8 cellular contexts compared by ENCODE assay signal in the genomic region with DNA sequence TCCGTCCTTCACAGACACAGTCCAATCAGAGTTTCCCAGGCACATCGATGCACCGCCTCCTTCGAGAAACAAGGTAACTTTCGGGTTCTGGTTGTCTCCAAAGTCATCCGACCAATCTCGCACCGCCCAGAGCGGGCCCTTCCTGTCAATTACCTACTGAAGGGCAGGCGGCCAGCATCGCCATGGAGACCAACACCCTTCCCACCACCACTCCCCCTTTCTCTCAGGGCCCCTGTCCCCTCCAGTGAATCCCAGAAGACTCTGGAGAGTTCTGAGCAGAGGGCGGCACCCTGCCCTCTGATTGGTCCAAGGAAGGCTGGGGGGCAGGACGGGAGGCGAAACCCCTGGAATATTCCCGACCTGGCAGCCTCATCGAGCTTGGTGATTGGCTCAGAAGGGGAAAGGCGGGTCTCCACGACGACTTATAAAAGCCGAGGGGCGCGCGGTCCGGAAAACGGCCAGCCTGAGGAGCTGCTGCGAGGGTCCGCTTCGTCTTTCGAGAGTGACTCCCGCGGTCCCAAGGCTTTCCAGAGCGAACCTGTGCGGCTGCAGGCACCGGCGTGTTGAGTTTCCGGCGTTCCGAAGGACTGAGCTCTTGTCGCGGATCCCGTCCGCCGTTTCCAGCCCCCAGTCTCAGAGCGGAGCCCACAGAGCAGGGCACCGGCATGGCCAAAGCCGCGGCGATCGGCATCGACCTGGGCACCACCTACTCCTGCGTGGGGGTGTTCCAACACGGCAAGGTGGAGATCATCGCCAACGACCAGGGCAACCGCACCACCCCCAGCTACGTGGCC. TPM values are rescaled to one million over a fixed set of nuclear protein-coding genes. Genes with fewer than 3 reads are reported as not detected.
A peak's percentile ranks its signal among the peaks of the same experiment; 100 is the strongest.
DNase-seq lines count a peak whose midpoint lies in the region; TF ChIP-seq lines count a peak whose summit lies in the region.

A gene (plus strand): TSS at position 453 of the 794 bp plus-strand sequence. CDS start 213 bp downstream, at position 666.

- no peak within 1 kb of the TSS for H3K23ac ChIP-seq in H9 (ENCODE audit: insufficient read length, low read depth, low read length)

- H4K5ac ChIP-seq in H9 (ENCODE audit: insufficient read length, low read depth, low read length): no peak within 1 kb of the TSS

- H3T11ph ChIP-seq in H9 (ENCODE audit: low read length): no peak within 1 kb of the TSS

- H2BK20ac ChIP-seq in H9 (ENCODE audit: low read depth, low read length, poor library complexity, severe bottlenecking): no peak within 1 kb of the TSS

- no peaks in the 10 kb centered on the region for H3K27me3 ChIP-seq in H9 (ENCODE audit: insufficient read depth, low read length)
- H3K27me3 ChIP-seq in MG63: no peaks in the 10 kb centered on the region
- no peaks in the 10 kb centered on the region for H3K27me3 ChIP-seq in stomach smooth muscle (ENCODE audit: control insufficient read depth in 1 of 2, insufficient read depth in 2 of 2, low read length in 2 of 2)

- peak within 1 kb of the TSS; percentile 85 for H3K27ac ChIP-seq in H9 (ENCODE audit: insufficient read length, low read depth, low read length)
- H3K27ac ChIP-seq in stomach smooth muscle (ENCODE audit: low read length): peak within 1 kb of the TSS; percentile 97

- peak within 1 kb of the TSS; percentile 9 for H3K18ac ChIP-seq in H9 (ENCODE audit: insufficient read length, low read depth, low read length)

- no peak within 1 kb of the TSS for H3K56ac ChIP-seq in H9 (ENCODE audit: insufficient read length, low read depth, low read length)

- H3K4me3 ChIP-seq in MG63: peak within 1 kb of the TSS; percentile 65
- peak within 1 kb of the TSS; percentile 82 for H3K4me3 ChIP-seq in foreskin fibroblast (ENCODE audit: low read depth in 1 of 2, low read length in 2 of 2)
- H3K4me3 ChIP-seq in stomach smooth muscle (ENCODE audit: low read length in 2 of 2): peak within 1 kb of the TSS; percentile 83 to 84

- H3K4me1 Mint-ChIP-seq in H9 (peaks cover 43 to 49% of the 10 kb centered on the region in 2 experiments), neural crest cell (peaks cover 47% of the 10 kb centered on the region)

- H3K4me2 ChIP-seq in H9 (ENCODE audit: insufficient read depth, insufficient read length, low read length): peak within 1 kb of the TSS; percentile 84

- TF ChIP-seq CTCF in H9 (conservative IDR thresholded peaks at IDR 0.05) (no peak), foreskin fibroblast (IDR thresholded peaks at IDR 0.05; ENCODE audit: low read depth, low read length) (no peak), neural crest cell (conservative IDR thresholded peaks at IDR 0.05) (no peak)

- no peak within 1 kb of the TSS; the same call in 1 of the 2 replicates for H2BK15ac ChIP-seq in H9 (ENCODE audit: low read depth, low read length)

- peak within 1 kb of the TSS; percentile 55 for H2BK5ac ChIP-seq in H9 (ENCODE audit: insufficient read length, low read length)

- H3K4me1 ChIP-seq in ES-I3 (ENCODE audit: insufficient read depth, low read length) (peaks cover 5% of the 10 kb centered on the region), H9 (ENCODE audit: insufficient read depth, low read length) (peaks cover 5% of the 10 kb centered on the region; the same call in 1 of the 2 replicates), stomach smooth muscle (ENCODE audit: control insufficient read depth, insufficient read depth, low read length) (peaks cover 31% of the 10 kb centered on the region)

- H4K20me1 ChIP-seq in H9 (ENCODE audit: control insufficient read depth, insufficient read depth, insufficient read length): no peaks in the 10 kb centered on the region

- H3K36me3 ChIP-seq in ES-I3 (ENCODE audit: insufficient read depth, low read length): no peaks in the 10 kb centered on the region
- H3K36me3 ChIP-seq in MG63: no peaks in the 10 kb centered on the region
- no peaks in the 10 kb centered on the region for H3K36me3 ChIP-seq in stomach smooth muscle (ENCODE audit: control insufficient read depth in 2 of 2, insufficient read depth in 2 of 2, low read length in 2 of 2)

- H3K36me3 Mint-ChIP-seq in H9 (ENCODE audit: insufficient read depth in 1 of 3, low read depth in 3 of 3): peaks cover 0 to 2% (median 0%) of the 10 kb centered on the region in 3 experiments; a peak in 1 of 7 replicates
- peaks cover 2% of the 10 kb centered on the region for H3K36me3 Mint-ChIP-seq in neural crest cell (ENCODE audit: low read depth)

- peak within 1 kb of the TSS; percentile 84 to 92 for H3K4me3 Mint-ChIP-seq in H9
- H3K4me3 Mint-ChIP-seq in neural crest cell: peak within 1 kb of the TSS; percentile 86

- no peak within 1 kb of the TSS for H2AK5ac ChIP-seq in H9 (ENCODE audit: insufficient read length, low read length)

- H3K79me2 ChIP-seq in H9 (ENCODE audit: insufficient read depth, low read length): peaks cover 5% of the 10 kb centered on the region; the same call in 1 of the 2 replicates

- H3K9me3 ChIP-seq in ES-I3 (ENCODE audit: control insufficient read depth, insufficient read depth, low read length): no peaks in the 10 kb centered on the region
- no peaks in the 10 kb centered on the region for H3K9me3 ChIP-seq in H9 (ENCODE audit: control insufficient read depth, low read depth, low read length)
- no peaks in the 10 kb centered on the region for H3K9me3 ChIP-seq in MG63
- no peaks in the 10 kb centered on the region for H3K9me3 ChIP-seq in stomach smooth muscle (ENCODE audit: control insufficient read depth in 2 of 2, low read length in 2 of 2)

- H3K9me3 Mint-ChIP-seq in H9 (no peaks in the 10 kb centered on the region; a peak in 1 of 5 replicates), neural crest cell (no peaks in the 10 kb centered on the region)

- peak within 1 kb of the TSS; percentile 70 for H3K14ac ChIP-seq in H9 (ENCODE audit: insufficient read depth, low read length)

- H3K27ac Mint-ChIP-seq in H9: peak within 1 kb of the TSS; percentile 97 to 100 (median 98)
- H3K27ac Mint-ChIP-seq in neural crest cell (ENCODE audit: unreplicated experiment): peak within 1 kb of the TSS; percentile 70

- peaks cover 4% of the 10 kb centered on the region for H3K27me3 Mint-ChIP-seq in H9 (ENCODE audit: low read depth)
- peaks cover 10% of the 10 kb centered on the region for H3K27me3 Mint-ChIP-seq in neural crest cell (ENCODE audit: low read depth)

- DNase-seq in H9 (peak; percentile 100), MG63 (peak; percentile 98), SIG-M5 treated with dmso at 0.1 percent for 504 hours (lab: John Stamatoyannopoulos, UW; ENCODE audit: unreplicated experiment) (peak; percentile 99), foreskin fibroblast (peak; percentile 100), neural crest cell (ENCODE audit: low read depth, low spot score) (peak; percentile 93)
- DNase-seq in activated gamma-delta T cell treated with anti-CD3 and anti-CD28 coated beads, Interleukin-2, amount 50 U/mL, for 16 hours (ENCODE audit: low read depth): peak; percentile 75

- H2BK120ac ChIP-seq in H9 (ENCODE audit: low read depth, low read length, poor library complexity, severe bottlenecking): no peak within 1 kb of the TSS

- no peak within 1 kb of the TSS for H2AFZ ChIP-seq in H9 (ENCODE audit: low read length)

- no peak within 1 kb of the TSS for H4K91ac ChIP-seq in H9 (ENCODE audit: insufficient read length, low read depth, low read length)

- no peak within 1 kb of the TSS for H2BK12ac ChIP-seq in H9 (ENCODE audit: insufficient read length, low read depth, low read length)

- H3K23me2 ChIP-seq in H9 (ENCODE audit: insufficient read length, low read depth, low read length, poor library complexity, severe bottlenecking): peaks cover 15% of the 10 kb centered on the region

- no peaks in the 10 kb centered on the region for H3K79me1 ChIP-seq in H9 (ENCODE audit: insufficient read depth, low read depth, low read length, poor library complexity, severe bottlenecking)

- H3K9ac ChIP-seq in ES-I3 (ENCODE audit: low read depth, low read length) (peak within 1 kb of the TSS; percentile 67), H9 (ENCODE audit: extremely low read depth, insufficient read length, low read length) (peak within 1 kb of the TSS; percentile 55), stomach smooth muscle (ENCODE audit: low read length in 2 of 2) (peak within 1 kb of the TSS; percentile 86 to 90)

- no CpG with 5 or more reads among the region's 56 CpGs for WGBS in H9 (ENCODE audit: extremely low coverage, insufficient read length, low lambda C conversion rate)

- no peak within 1 kb of the TSS for H4K8ac ChIP-seq in H9 (replicated peaks; ENCODE audit: insufficient read length, low read depth, low read length)

- no peak within 1 kb of the TSS for H3K4ac ChIP-seq in H9 (ENCODE audit: low read depth, low read length)

RNA-seq across cellular contexts. Expression of the gene that starts here (rescaled TPM):
- 85.1 and 90.5 TPM in 2 replicates for total RNA-seq in H9 (2021)
- total RNA-seq in MG63 (2014; rRNA removed; shearing (Covaris generic); ENCODE audit: low replicate concordance): 48.7 and 72.1 TPM in 2 replicates
- 78.5 and 82.5 TPM in 2 replicates for total RNA-seq in neural crest cell

Comparison
In these comparisons a context has a peak if more than half of its experiments do, and no peak if none do; other contexts are left out.
1. Peak in every context shown above with its lines: DNase-seq, H3K4me3 ChIP-seq and H3K27ac ChIP-seq.